In genomic region chr2:164705412-164706167, GRCh38 we compare ENCODE assay signal across 21 cellular contexts.
"Had no signal": no experiment of that assay in that cellular context is flagged by ENCODE, and none has a peak within 500 bp of the region (broad histone marks: within the 10 kb centered on the region; RNA-seq: fewer than 3 reads in every experiment).

No MANE protein-coding gene starts in this region.

- H3K4me1 Mint-ChIP-seq: activated naive CD4-positive, alpha-beta T cell treated with anti-CD3 and anti-CD28 coated beads, Interleukin-2, amount 50 U/mL, for 24 hours; central memory CD8-positive, alpha-beta T cell; endodermal cell; naive thymus-derived CD4-positive, alpha-beta T cell; stimulated activated memory B cell treated with anti-CD40 and anti-IgM and Interleukin-4, amounts not matched to agents 10 μg/mL and 1 μg/mL and 100 μg/mL, for 72 hours had no signal

- H3K4me3 ChIP-seq: ascending aorta, colonic mucosa, sigmoid colon, spleen, thyroid gland, uterus had no signal

- DNase-seq: activated CD4-positive, alpha-beta T cell treated with anti-CD3 and anti-CD28 coated beads, Interleukin-2, amount 50 U/mL, for 1 hour; activated CD4-positive, CD25-positive, alpha-beta regulatory T cell treated with anti-CD3 and anti-CD28 coated beads, Interleukin-2, amount 50 U/mL, for 72 hours; activated CD8-positive, alpha-beta memory T cell treated with anti-CD3 and anti-CD28 coated beads, Interleukin-2, amount 50 U/mL, for 48 hours; activated gamma-delta T cell; activated T-cell treated with anti-CD3 and anti-CD28 coated beads, Interleukin-2, amount 50 U/mL, for 72 hours; colonic mucosa; endodermal cell; head of caudate nucleus; kidney; naive thymus-derived CD4-positive, alpha-beta T cell; sigmoid colon; spleen; stimulated activated CD4-positive, alpha-beta T cell treated with anti-CD3 and anti-CD28 coated beads, Interleukin-4, amount 100 ng/mL, for 4 hours; thyroid gland; uterus had no signal

- H3K4me1 ChIP-seq: ascending aorta, colonic mucosa, sigmoid colon, spleen, thyroid gland, uterus had no signal

- H3K27ac Mint-ChIP-seq: activated naive CD4-positive, alpha-beta T cell treated with anti-CD3 and anti-CD28 coated beads, Interleukin-2, amount 50 U/mL, for 24 hours; activated T-cell treated with anti-CD3 and anti-CD28 coated beads, Interleukin-2, amount 50 U/mL, for 72 hours; endodermal cell; naive thymus-derived CD4-positive, alpha-beta T cell; stimulated activated memory B cell treated with anti-CD40 and anti-IgM and Interleukin-4, amounts not matched to agents 10 μg/mL and 1 μg/mL and 100 μg/mL, for 72 hours had no signal

- H3K9me3 ChIP-seq: ascending aorta, colonic mucosa, sigmoid colon, spleen, thyroid gland, uterus had no signal

- FAIRE-seq: frontal cortex, kidney had no signal

- H3K4me3 Mint-ChIP-seq: activated naive CD4-positive, alpha-beta T cell treated with anti-CD3 and anti-CD28 coated beads, Interleukin-2, amount 50 U/mL, for 24 hours; activated T-cell treated with anti-CD3 and anti-CD28 coated beads, Interleukin-2, amount 50 U/mL, for 72 hours; central memory CD8-positive, alpha-beta T cell; endodermal cell; naive thymus-derived CD4-positive, alpha-beta T cell; stimulated activated memory B cell treated with anti-CD40 and anti-IgM and Interleukin-4, amounts not matched to agents 10 μg/mL and 1 μg/mL and 100 μg/mL, for 72 hours had no signal

- H3K36me3 ChIP-seq: colonic mucosa, sigmoid colon, thyroid gland had no signal

- H3K27ac ChIP-seq: ascending aorta, colonic mucosa, sigmoid colon, spleen, thyroid gland, uterus had no signal

- ATAC-seq: activated T-cell treated with anti-CD3 and anti-CD28 coated beads, Interleukin-2, amount 50 U/mL, for 72 hours; left lobe of liver; naive thymus-derived CD4-positive, alpha-beta T cell; stimulated activated memory B cell treated with anti-CD40 and anti-IgM and Interleukin-4, amounts not matched to agents 10 μg/mL and 1 μg/mL and 100 μg/mL, for 72 hours had no signal

- H3K36me3 Mint-ChIP-seq: activated naive CD4-positive, alpha-beta T cell treated with anti-CD3 and anti-CD28 coated beads, Interleukin-2, amount 50 U/mL, for 24 hours; naive thymus-derived CD4-positive, alpha-beta T cell had no signal

- H3K27me3 ChIP-seq: ascending aorta, colonic mucosa, sigmoid colon, spleen, thyroid gland, uterus had no signal

- H3K27me3 Mint-ChIP-seq: activated naive CD4-positive, alpha-beta T cell treated with anti-CD3 and anti-CD28 coated beads, Interleukin-2, amount 50 U/mL, for 24 hours; central memory CD8-positive, alpha-beta T cell; naive thymus-derived CD4-positive, alpha-beta T cell; stimulated activated memory B cell treated with anti-CD40 and anti-IgM and Interleukin-4, amounts not matched to agents 10 μg/mL and 1 μg/mL and 100 μg/mL, for 72 hours had no signal

- H3K9me3 Mint-ChIP-seq: activated naive CD4-positive, alpha-beta T cell treated with anti-CD3 and anti-CD28 coated beads, Interleukin-2, amount 50 U/mL, for 24 hours; endodermal cell; stimulated activated memory B cell treated with anti-CD40 and anti-IgM and Interleukin-4, amounts not matched to agents 10 μg/mL and 1 μg/mL and 100 μg/mL, for 72 hours had no signal
